ENCODE assay signal across 15 cellular contexts in the genomic region with DNA sequence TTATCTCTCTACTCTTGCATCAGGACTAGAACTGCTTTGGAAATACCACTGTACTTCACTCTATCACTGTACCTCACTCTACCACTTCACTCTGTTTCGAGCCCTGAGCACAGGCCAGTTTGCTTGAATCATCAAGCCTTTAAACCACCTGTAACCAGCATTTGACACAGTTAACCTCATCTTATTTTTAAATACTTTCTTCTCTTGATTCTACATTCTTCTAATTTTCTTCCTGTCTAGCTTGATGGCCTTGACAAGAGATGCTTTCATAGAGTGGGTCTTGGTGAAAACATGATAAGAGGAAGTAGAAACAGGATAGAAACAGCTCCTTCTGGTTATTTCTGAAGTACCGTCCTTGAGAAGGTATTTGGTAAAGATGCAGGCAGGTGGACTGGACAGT.
"Had no signal": no experiment of that assay in that cellular context is flagged by ENCODE, and none has a peak within 500 bp of the region (broad histone marks: within the 10 kb centered on the region; RNA-seq: fewer than 3 reads in every experiment).

No MANE protein-coding gene starts in this region.

- H3K4me1 Mint-ChIP-seq: activated CD4-positive, alpha-beta T cell treated with anti-CD3 and anti-CD28 coated beads, Interleukin-2, amount 10 ng/mL, durations not matched to agents 7 days and 5 days; natural killer cell; stimulated activated effector memory CD8-positive, alpha-beta T cell treated with anti-CD3 and anti-CD28 coated beads, Interleukin-12 subunit alpha, Interleukin-12 subunit beta, amount 100 ng/mL, for 72 hours had no signal

- H3K4me1 ChIP-seq: uterus had no signal

- H3K27ac Mint-ChIP-seq: activated CD4-positive, alpha-beta T cell treated with anti-CD3 and anti-CD28 coated beads, Interleukin-2, amount 10 ng/mL, durations not matched to agents 7 days and 5 days; activated naive CD4-positive, alpha-beta T cell treated with anti-CD3 and anti-CD28 coated beads, Interleukin-2, amount 50 U/mL, for 72 hours; activated T-cell treated with anti-CD3 and anti-CD28 coated beads, Interleukin-2, amount 50 U/mL, for 72 hours; natural killer cell; stimulated activated effector memory CD8-positive, alpha-beta T cell treated with anti-CD3 and anti-CD28 coated beads, Interleukin-12 subunit alpha, Interleukin-12 subunit beta, amount 100 ng/mL, for 72 hours had no signal

- H3K27ac ChIP-seq: cardiac muscle cell, left ventricle myocardium inferior, uterus had no signal

- ATAC-seq: activated naive CD4-positive, alpha-beta T cell treated with anti-CD3 and anti-CD28 coated beads, Interleukin-2, amount 50 U/mL, for 72 hours; activated T-cell treated with anti-CD3 and anti-CD28 coated beads, Interleukin-2, amount 50 U/mL, for 72 hours; natural killer cell; stimulated activated effector memory CD8-positive, alpha-beta T cell treated with anti-CD3 and anti-CD28 coated beads, Interleukin-12 subunit alpha, Interleukin-12 subunit beta, amount 100 ng/mL, for 72 hours had no signal

- H3K4me3 ChIP-seq: cardiac muscle cell, left ventricle myocardium inferior, uterus had no signal

- H3K36me3 Mint-ChIP-seq: activated naive CD4-positive, alpha-beta T cell treated with anti-CD3 and anti-CD28 coated beads, Interleukin-2, amount 50 U/mL, for 72 hours; natural killer cell; stimulated activated effector memory CD8-positive, alpha-beta T cell treated with anti-CD3 and anti-CD28 coated beads, Interleukin-12 subunit alpha, Interleukin-12 subunit beta, amount 100 ng/mL, for 72 hours had no signal

- H3K27me3 Mint-ChIP-seq: activated CD4-positive, alpha-beta T cell treated with anti-CD3 and anti-CD28 coated beads, Interleukin-2, amount 10 ng/mL, durations not matched to agents 7 days and 5 days had no signal

- DNase-seq: activated CD4-positive, alpha-beta T cell treated with anti-CD3 and anti-CD28 coated beads, Interleukin-2, amount 10 ng/mL, durations not matched to agents 7 days and 5 days; activated CD8-positive, alpha-beta memory T cell treated with anti-CD3 and anti-CD28 coated beads, Interleukin-2, amount 50 U/mL, for 48 hours; activated gamma-delta T cell; activated T-cell treated with anti-CD3 and anti-CD28 coated beads, Interleukin-2, amount 50 U/mL, for 72 hours; islet precursor cell; left ventricle myocardium inferior; mesendoderm; natural killer cell; retina; stimulated activated CD4-positive, alpha-beta T cell treated with anti-CD3 and anti-CD28 coated beads, Interleukin-12 subunit alpha, Interleukin-12 subunit beta, amount 100 ng/mL, for 4 hours; stimulated activated CD4-positive, alpha-beta T cell treated with anti-CD3 and anti-CD28 coated beads, Interleukin-2, amount 100 ng/mL, for 24 hours; uterus had no signal

- H3K27me3 ChIP-seq: cardiac muscle cell, uterus had no signal

- H3K36me3 ChIP-seq: cardiac muscle cell, left ventricle myocardium inferior, uterus had no signal

- H3K9me3 ChIP-seq: uterus had no signal

- H3K9me3 Mint-ChIP-seq: activated CD4-positive, alpha-beta T cell treated with anti-CD3 and anti-CD28 coated beads, Interleukin-2, amount 10 ng/mL, durations not matched to agents 7 days and 5 days; activated naive CD4-positive, alpha-beta T cell treated with anti-CD3 and anti-CD28 coated beads, Interleukin-2, amount 50 U/mL, for 72 hours; activated T-cell treated with anti-CD3 and anti-CD28 coated beads, Interleukin-2, amount 50 U/mL, for 72 hours; natural killer cell; stimulated activated effector memory CD8-positive, alpha-beta T cell treated with anti-CD3 and anti-CD28 coated beads, Interleukin-12 subunit alpha, Interleukin-12 subunit beta, amount 100 ng/mL, for 72 hours had no signal

- H3K4me3 Mint-ChIP-seq: activated CD4-positive, alpha-beta T cell treated with anti-CD3 and anti-CD28 coated beads, Interleukin-2, amount 10 ng/mL, durations not matched to agents 7 days and 5 days; activated T-cell treated with anti-CD3 and anti-CD28 coated beads, Interleukin-2, amount 50 U/mL, for 72 hours; natural killer cell; stimulated activated effector memory CD8-positive, alpha-beta T cell treated with anti-CD3 and anti-CD28 coated beads, Interleukin-12 subunit alpha, Interleukin-12 subunit beta, amount 100 ng/mL, for 72 hours had no signal
